29 cellular contexts compared by ENCODE assay signal in genomic region chr10:128599030-128599429, GRCh38.
"Had no signal": no experiment of that assay in that cellular context is flagged by ENCODE, and none has a peak within 500 bp of the region (broad histone marks: within the 10 kb centered on the region; RNA-seq: fewer than 3 reads in every experiment).

No MANE protein-coding gene starts in this region.

- H3K27me3 ChIP-seq: ascending aorta had no signal

- DNase-seq: activated B cell treated with CpG ODN at 0.5 μM for 24 hours; activated CD4-positive, alpha-beta memory T cell treated with anti-CD3 and anti-CD28 coated beads for 36 hours; activated CD4-positive, alpha-beta T cell treated with anti-CD3 and anti-CD28 coated beads for 4 hours; activated CD4-positive, alpha-beta T cell treated with anti-CD3 and anti-CD28 coated beads, Interleukin-2, amount 10 ng/mL, durations not matched to agents 7 days and 5 days; activated CD4-positive, alpha-beta T cell treated with anti-CD3 and anti-CD28 coated beads, Interleukin-2, amount 50 U/mL, for 4 hours; activated CD4-positive, CD25-positive, alpha-beta regulatory T cell treated with anti-CD3 and anti-CD28 coated beads, Interleukin-2, amount 50 U/mL, for 72 hours; activated CD8-positive, alpha-beta memory T cell treated with anti-CD3 and anti-CD28 coated beads, Interleukin-2, amount 50 U/mL, for 4 hours; activated CD8-positive, alpha-beta T cell treated with anti-CD3 and anti-CD28 coated beads for 36 hours; activated gamma-delta T cell; activated naive CD4-positive, alpha-beta T cell treated with anti-CD3 and anti-CD28 coated beads, Interleukin-2, amount 10 ng/mL, durations not matched to agents 7 days and 5 days; activated naive CD4-positive, alpha-beta T cell treated with Interleukin-2 at 50 U/mL for 16 hours; activated naive CD8-positive, alpha-beta T cell treated with anti-CD3 and anti-CD28 coated beads, Interleukin-2, amount 10 ng/mL, durations not matched to agents 7 days and 5 days; activated naive CD8-positive, alpha-beta T cell treated with anti-CD3 and anti-CD28 coated beads, Interleukin-2, amount 50 U/mL, for 24 hours; activated T-cell treated with anti-CD3 and anti-CD28 coated beads for 4 hours; activated T-cell treated with anti-CD3 and anti-CD28 coated beads, Interleukin-2, amount 50 U/mL, for 1 hour; activated T-cell treated with anti-CD3 and anti-CD28 coated beads, Interleukin-2, amount 50 U/mL, for 4 hours; activated T-cell treated with anti-CD3 and anti-CD28 coated beads, Interleukin-2, amount 50 U/mL, for 72 hours; amygdala; anterior cingulate cortex; central memory CD4-positive, alpha-beta T cell; SW 1271; T-helper 1 cell; T-helper 2 cell; T-helper 9 cell had no signal

- H3K4me3 ChIP-seq: ascending aorta had no signal

- H3K4me1 ChIP-seq: ascending aorta had no signal

- ATAC-seq: activated CD8-positive, alpha-beta T cell treated with anti-CD3 and anti-CD28 coated beads for 36 hours; activated naive CD8-positive, alpha-beta T cell treated with anti-CD3 and anti-CD28 coated beads, Interleukin-2, amount 50 U/mL, for 24 hours; activated T-cell treated with anti-CD3 and anti-CD28 coated beads, Interleukin-2, amount 50 U/mL, for 4 hours; activated T-cell treated with anti-CD3 and anti-CD28 coated beads, Interleukin-2, amount 50 U/mL, for 72 hours; activated T-helper 17 cell treated with anti-CD3 and anti-CD28 coated beads, Interleukin-2, amount 50 U/mL, for 72 hours had no signal

- H3K36me3 ChIP-seq: ascending aorta had no signal

- H3K9me3 ChIP-seq: ascending aorta had no signal

- H3K27ac ChIP-seq: ascending aorta, VCaP had no signal

- FAIRE-seq: bronchial epithelial cell, TTC549 had no signal
